Comparison of ENCODE assay signal across 8 cellular contexts in the genomic region with DNA sequence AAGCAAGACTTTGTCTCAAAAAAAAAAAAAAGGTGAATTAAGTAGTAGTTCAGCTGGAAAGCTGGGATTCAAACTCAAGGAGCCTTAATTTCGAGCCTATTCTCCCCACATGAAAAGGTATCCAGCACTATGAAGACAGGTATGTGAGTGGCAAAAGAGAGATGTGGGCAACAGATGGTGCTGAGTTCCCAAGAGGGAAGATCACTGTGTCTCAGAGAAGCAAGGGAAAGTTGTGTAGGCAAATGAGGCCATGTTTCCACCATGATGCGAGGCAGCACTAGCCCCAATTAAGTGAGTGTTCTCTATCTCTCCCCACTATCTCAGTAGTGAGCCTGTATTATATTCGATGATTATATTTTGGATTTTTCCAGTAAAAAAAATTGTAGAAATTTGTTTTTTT.
"Had no signal": no experiment of that assay in that cellular context is flagged by ENCODE, and none has a peak within 500 bp of the region (broad histone marks: within the 10 kb centered on the region; RNA-seq: fewer than 3 reads in every experiment).

No MANE protein-coding gene starts in this region.

- H3K36me3 ChIP-seq: HAP-1 had no signal

- H3K9me3 ChIP-seq: HAP-1 had no signal

- H3K27ac ChIP-seq: GM23248 had no signal

- H3K4me3 ChIP-seq: GM23248, HAP-1, K562 had no signal

- ATAC-seq: HCT116, K562 had no signal

- DNase-seq: GM23248, GOT3, H7, HFFc6, IMR-90 had no signal
